Comparison of ENCODE assay signal across 1 cellular context in genomic region chr20:4369119-4369797, GRCh38.
TF ChIP-seq lines count a peak whose summit lies in the region.

No MANE protein-coding gene starts in this region.

TF ChIP-seq in H1, 55 proteins besides CTCF, POLR2A, EP300 and RAD21 (continued from another document):
- TF ChIP-seq BRCA1 (IDR thresholded peaks at IDR 0.05; ENCODE audit: low read depth, low read length) (no peak), SP4 (IDR thresholded peaks at IDR 0.05; ENCODE audit: low read length) (no peak), CTBP2 (IDR thresholded peaks at IDR 0.05; ENCODE audit: borderline replicate concordance, insufficient read depth, insufficient read length, low read length) (no peak), ATF3 (IDR thresholded peaks at IDR 0.05; ENCODE audit: insufficient read depth, low read depth, low read length) (no peak), KDM5A (IDR thresholded peaks at IDR 0.05; ENCODE audit: low read length) (no peak), BCL11A (IDR thresholded peaks at IDR 0.05; ENCODE audit: low read depth in 2 of 2, low read length in 2 of 2) (no peak), ASH2L (IDR thresholded peaks at IDR 0.05; ENCODE audit: low read length) (no peak), PHF8 (conservative IDR thresholded peaks at IDR 0.05; ENCODE audit: low read depth, low read length) (no peak), SP2 (IDR thresholded peaks at IDR 0.05; ENCODE audit: low read length) (no peak), RNF2 (IDR thresholded peaks at IDR 0.05; ENCODE audit: borderline replicate concordance, low read depth, low read length, missing control alignments, poor library complexity, severe bottlenecking) (no peak)
